25 cellular contexts compared by ENCODE assay signal in the genomic region with DNA sequence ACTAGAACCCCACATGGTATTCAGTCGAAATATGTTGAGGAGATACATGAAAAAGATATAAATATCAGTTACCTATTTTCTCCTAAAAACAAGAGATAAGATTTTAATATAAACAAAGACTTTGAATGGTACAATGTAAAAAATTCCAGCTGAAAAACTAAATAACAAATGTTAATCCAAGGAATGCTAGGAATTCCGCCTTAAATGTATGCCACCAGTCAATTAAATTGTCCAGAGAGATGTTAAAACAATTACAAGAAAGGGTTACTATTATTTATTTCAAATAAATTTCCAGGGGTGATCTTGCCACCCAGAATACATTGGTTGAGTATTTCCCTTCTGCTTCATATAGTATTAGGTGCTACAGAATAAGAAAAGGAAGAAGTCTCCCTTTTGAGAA. TPM values are rescaled to one million over a fixed set of nuclear protein-coding genes. Genes with fewer than 3 reads are reported as not detected.
A peak's percentile ranks its signal among the peaks of the same experiment; 100 is the strongest.
DNase-seq lines count a peak whose midpoint lies in the region; ATAC-seq, FAIRE-seq and TF ChIP-seq lines count a peak whose summit lies in the region.
"Had no signal": no experiment of that assay in that cellular context is flagged by ENCODE, and none has a peak within 500 bp of the region (broad histone marks: within the 10 kb centered on the region; RNA-seq: fewer than 3 reads in every experiment).

No MANE protein-coding gene starts in this region.

- WGBS in A549 (ENCODE audit: missing lambda C conversion rate) = 87% methylated on average over 2 of the region's 2 CpGs

- CTCF ChIA-PET in A549 (lab: Yijun Ruan, JAX) = interaction anchor here (1.1 kb wide), 1 partner anchor 101 kb away, joined by 3 read pairs; no protein-coding TSS in a partner anchor
- CTCF ChIA-PET in HEK293 (lab: Yijun Ruan, JAX) = interaction anchor here (0.6 to 1.3 kb wide), 2 partner anchors 151 to 180 kb away, joined by 3 to 4 read pairs; no protein-coding TSS in a partner anchor
- CTCF ChIA-PET in A673 (lab: Charles Lee) = no interaction called here

- H3K27ac ChIP-seq in A549 (no peak overlapping the region), HEK293 (ENCODE audit: extremely low read depth, low read depth, low read length) (no peak overlapping the region), layer of hippocampus (ENCODE audit: low read depth, low read length) (peak overlapping the region; percentile 30), A673 (ENCODE audit: low read depth, low read length, poor library complexity, severe bottlenecking) (no peak overlapping the region)
- H3K27ac ChIP-seq: ovary, upper lobe of left lung had no signal

- H3K4me3 ChIP-seq in A549 = no peak overlapping the region
- H3K4me3 ChIP-seq in HEK293 (ENCODE audit: low read depth, low read length) = no peak overlapping the region
- H3K4me3 ChIP-seq in A673 (ENCODE audit: low read depth, low read length, poor library complexity, severe bottlenecking) = no peak overlapping the region
- H3K4me3 ChIP-seq: mucosa of descending colon, ovary, upper lobe of left lung had no signal

- H3K36me3 ChIP-seq in HEK293 (ENCODE audit: control insufficient read depth in 2 of 2, insufficient read depth in 1 of 2, low read length in 2 of 2) = peaks cover 0 to 15% of the 10 kb centered on the region in 2 experiments; a peak in 1 of 3 replicates
- peaks cover 19% of the 10 kb centered on the region for H3K36me3 ChIP-seq in A673 (ENCODE audit: insufficient read depth, low read length, poor library complexity, severe bottlenecking)
- H3K36me3 ChIP-seq: ovary, upper lobe of left lung had no signal

- no peaks in the 10 kb centered on the region for H3K9me3 Mint-ChIP-seq in activated naive CD8-positive, alpha-beta T cell treated with anti-CD3 and anti-CD28 coated beads for 36 hours
- H3K9me3 Mint-ChIP-seq: stimulated activated naive CD8-positive, alpha-beta T cell treated with anti-CD3 and anti-CD28 coated beads, Interleukin-15, Interleukin-2, amounts not matched to agents 100 ng/mL and 50 ng/mL, for 24 hours had no signal

- no TSS peak for BruUV-seq in A673 (replicated peaks; lab: Mats Ljungman, UMichigan)

- intact Hi-C loops in A673 (cut with micrococcal nuclease; ENCODE audit: unreplicated experiment) = no loop called here

- POLR2A ChIA-PET in A549 (lab: Yijun Ruan, JAX) = no interaction called here
- POLR2A ChIA-PET in HEK293 (lab: Yijun Ruan, JAX) = no interaction called here
- POLR2A ChIA-PET in A673 (lab: Charles Lee; ENCODE audit: low non-redundant PET) = interaction anchor here (0.6 kb wide), 1 partner anchor 9 kb away, joined by 4 read pairs; no protein-coding TSS in a partner anchor

- TF ChIP-seq RAD21 in A549 (conservative IDR thresholded peaks at IDR 0.05 in 1 of 2, IDR thresholded peaks at IDR 0.05 in 1 of 2) = no peak

- no peak for DNase-seq in A549 (ENCODE audit: low read depth in 1 of 2, low spot score in 1 of 2)
- no peak for DNase-seq in activated naive CD8-positive, alpha-beta T cell treated with anti-CD3 and anti-CD28 coated beads for 36 hours
- no peak for DNase-seq in KG1 (lab: John Stamatoyannopoulos, UW)
- no peak for DNase-seq in kidney tubule cell (ENCODE audit: low spot score)
- no peak for DNase-seq in A673 (ENCODE audit: low spot score)
- no peak for DNase-seq in NOMO-1 treated with DMSO at 0.1 percent for 48 hours (lab: John Stamatoyannopoulos, UW; ENCODE audit: unreplicated experiment)
- DNase-seq: activated CD4-positive, CD25-positive, alpha-beta regulatory T cell treated with anti-CD3 and anti-CD28 coated beads, Interleukin-2, amount 50 U/mL, for 72 hours; activated effector memory CD4-positive, alpha-beta T cell treated with anti-CD3 and anti-CD28 coated beads, Interleukin-2, amount 50 U/mL, for 16 hours; anterior cingulate cortex; cerebellar nuclear complex; DMS79; hypothalamus; left colon; mucosa of descending colon; NCI-H2029; NCI-H446 treated with DMSO at 0.1 percent for 48 hours; ovary; upper lobe of left lung had no signal

- FAIRE-seq in A549 (lab: Jason Lieb, UNC) = no peak
- FAIRE-seq: GM18507, H54 had no signal

- no peaks in the 10 kb centered on the region for H3K27me3 Mint-ChIP-seq in activated naive CD8-positive, alpha-beta T cell treated with anti-CD3 and anti-CD28 coated beads for 36 hours
- H3K27me3 Mint-ChIP-seq: stimulated activated naive CD8-positive, alpha-beta T cell treated with anti-CD3 and anti-CD28 coated beads, Interleukin-15, Interleukin-2, amounts not matched to agents 100 ng/mL and 50 ng/mL, for 24 hours had no signal

- H3K9me3 ChIP-seq in A549 (no peaks in the 10 kb centered on the region), HEK293 (ENCODE audit: control insufficient read depth, insufficient read depth, low read depth, low read length) (no peaks in the 10 kb centered on the region), A673 (ENCODE audit: low read depth, low read length, poor library complexity, severe bottlenecking) (no peaks in the 10 kb centered on the region)
- H3K9me3 ChIP-seq: mucosa of descending colon, ovary, upper lobe of left lung had no signal

- no peak for ATAC-seq in A549
- ATAC-seq: left colon, mucosa of descending colon, Right ventricle myocardium inferior, sciatic nerve had no signal

- peak overlapping the region; percentile 13; the same call in 1 of the 3 replicates for H3K4me2 ChIP-seq in A549

- H3K4me3 Mint-ChIP-seq in activated naive CD8-positive, alpha-beta T cell treated with anti-CD3 and anti-CD28 coated beads for 36 hours = no peak overlapping the region
- H3K4me3 Mint-ChIP-seq: stimulated activated naive CD8-positive, alpha-beta T cell treated with anti-CD3 and anti-CD28 coated beads, Interleukin-15, Interleukin-2, amounts not matched to agents 100 ng/mL and 50 ng/mL, for 24 hours had no signal

- H3K4me1 ChIP-seq in A549 (peaks cover 68% of the 10 kb centered on the region), HEK293 (ENCODE audit: control insufficient read depth, insufficient read depth, low read length) (peaks cover 50% of the 10 kb centered on the region), A673 (ENCODE audit: insufficient read depth, low read length, poor library complexity, severe bottlenecking) (peaks cover 48% of the 10 kb centered on the region)

- TF ChIP-seq EP300 in A549 (IDR thresholded peaks at IDR 0.05) = no peak

- H3K27ac Mint-ChIP-seq in activated naive CD8-positive, alpha-beta T cell treated with anti-CD3 and anti-CD28 coated beads for 36 hours = peak overlapping the region; percentile 6
- H3K27ac Mint-ChIP-seq: stimulated activated naive CD8-positive, alpha-beta T cell treated with anti-CD3 and anti-CD28 coated beads, Interleukin-15, Interleukin-2, amounts not matched to agents 100 ng/mL and 50 ng/mL, for 24 hours had no signal

- H3K36me3 Mint-ChIP-seq in activated naive CD8-positive, alpha-beta T cell treated with anti-CD3 and anti-CD28 coated beads for 36 hours = peaks cover 53% of the 10 kb centered on the region

- no peaks in the 10 kb centered on the region for H3K27me3 ChIP-seq in layer of hippocampus (ENCODE audit: control insufficient read depth, insufficient read depth, low read length)
- no peaks in the 10 kb centered on the region for H3K27me3 ChIP-seq in A673 (replicated peaks; ENCODE audit: insufficient read depth, low read depth, low read length, poor library complexity)
- H3K27me3 ChIP-seq: ovary, upper lobe of left lung had no signal

- TF ChIP-seq POLR2A in A549 (IDR thresholded peaks at IDR 0.05; ENCODE audit: low read length) = no peak

- peaks cover 61% of the 10 kb centered on the region for H3K4me1 Mint-ChIP-seq in activated naive CD8-positive, alpha-beta T cell treated with anti-CD3 and anti-CD28 coated beads for 36 hours

- TF ChIP-seq CTCF in A549 (IDR thresholded peaks at IDR 0.05) (no peak), HEK293 (tag by site-specific recombination; IDR thresholded peaks at IDR 0.05) (no peak), A673 (conservative IDR thresholded peaks at IDR 0.05; ENCODE audit: low read depth, low read length) (no peak)

TF ChIP-seq in A549, 52 proteins besides CTCF, POLR2A, EP300 and RAD21 (continues in another document):
- no peak for TF ChIP-seq MAZ (IDR thresholded peaks at IDR 0.05; ENCODE audit: borderline replicate concordance, low read depth, low read length)

TF ChIP-seq in HEK293, 187 proteins besides CTCF, POLR2A, EP300 and RAD21 (continues in another document):
- peak; percentile 60; the same call in 1 of the 2 replicates for TF ChIP-seq IKZF3 (tag by site-specific recombination; IDR thresholded peaks at IDR 0.05)
- TF ChIP-seq, protein P1, sequence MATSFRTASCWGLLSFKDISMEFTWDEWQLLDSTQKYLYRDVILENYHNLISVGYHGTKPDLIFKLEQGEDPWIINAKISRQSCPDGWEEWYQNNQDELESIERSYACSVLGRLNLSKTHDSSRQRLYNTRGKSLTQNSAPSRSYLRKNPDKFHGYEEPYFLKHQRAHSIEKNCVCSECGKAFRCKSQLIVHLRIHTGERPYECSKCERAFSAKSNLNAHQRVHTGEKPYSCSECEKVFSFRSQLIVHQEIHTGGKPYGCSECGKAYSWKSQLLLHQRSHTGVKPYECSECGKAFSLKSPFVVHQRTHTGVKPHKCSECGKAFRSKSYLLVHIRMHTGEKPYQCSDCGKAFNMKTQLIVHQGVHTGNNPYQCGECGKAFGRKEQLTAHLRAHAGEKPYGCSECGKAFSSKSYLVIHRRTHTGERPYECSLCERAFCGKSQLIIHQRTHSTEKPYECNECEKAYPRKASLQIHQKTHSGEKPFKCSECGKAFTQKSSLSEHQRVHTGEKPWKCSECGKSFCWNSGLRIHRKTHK (tag by site-specific recombination; IDR thresholded peaks at IDR 0.05) = no peak
- TF ChIP-seq REPIN1 (tag by site-specific recombination; IDR thresholded peaks at IDR 0.05; ENCODE audit: low read depth) = 0 out of 2 replicates have a peak, but pooled peaks have one; percentile 17
- no peak for TF ChIP-seq ZBTB17 (tag by site-specific recombination; IDR thresholded peaks at IDR 0.05)

RNA-seq across cellular contexts. Expression of a gene that starts 4.2 kb away (rescaled TPM):
- polyA plus RNA-seq in A549 (2011; rRNA removed) (43.9 and 74.3 TPM in 2 replicates), A549 (2017; fragmentation: RNase III; extraction: RNeasy Plus Mini Kit Qiagen cat#74134 plus additional on column Dnase treatment) (42.4 to 46.1 TPM (median 45.2 TPM) in 3 replicates)
- 21.9 and 22.1 TPM in 2 replicates for polyA plus RNA-seq in A549 (2012; cell fraction: cytosol; rRNA removed)
- polyA plus RNA-seq in A549 (2012; cell fraction: nucleus; rRNA removed) = 11.3 and 12.2 TPM in 2 replicates
- polyA minus RNA-seq in A549 (2011; rRNA and poly(A)+ RNA removed) = 10.6 and 11.0 TPM in 2 replicates
- total RNA-seq in activated naive CD8-positive, alpha-beta T cell treated with anti-CD3 and anti-CD28 coated beads for 36 hours = 10 to 100 TPM; 66.1 to 67.8 TPM
- total RNA-seq in A673 (2021) = 44.2 and 46.7 TPM in 2 replicates

RNA-seq across cellular contexts. Expression of a gene that starts 13.5 kb away (rescaled TPM):
- polyA plus RNA-seq in A549 (2011; rRNA removed) = 0.43 and 0.63 TPM in 2 replicates
- polyA plus RNA-seq in A549 (2012; cell fraction: cytosol; rRNA removed) = 0.03 and 0.04 TPM in 2 replicates
- polyA plus RNA-seq in A549 (2012; cell fraction: nucleus; rRNA removed) = 0.07 and 0.12 TPM in 2 replicates
- polyA plus RNA-seq in A549 (2017; fragmentation: RNase III; extraction: RNeasy Plus Mini Kit Qiagen cat#74134 plus additional on column Dnase treatment) = 0.22 to 0.33 TPM (median 0.25 TPM) in 3 replicates
- 0.49 and 1.2 TPM in 2 replicates for polyA minus RNA-seq in A549 (2011; rRNA and poly(A)+ RNA removed)
- total RNA-seq in activated naive CD8-positive, alpha-beta T cell treated with anti-CD3 and anti-CD28 coated beads for 36 hours = under 1 TPM; 0.38 to 0.45 TPM
- total RNA-seq in A673 (2021) = 0.45 and 0.83 TPM in 2 replicates
